9 cellular contexts compared by ENCODE assay signal in the genomic region with DNA sequence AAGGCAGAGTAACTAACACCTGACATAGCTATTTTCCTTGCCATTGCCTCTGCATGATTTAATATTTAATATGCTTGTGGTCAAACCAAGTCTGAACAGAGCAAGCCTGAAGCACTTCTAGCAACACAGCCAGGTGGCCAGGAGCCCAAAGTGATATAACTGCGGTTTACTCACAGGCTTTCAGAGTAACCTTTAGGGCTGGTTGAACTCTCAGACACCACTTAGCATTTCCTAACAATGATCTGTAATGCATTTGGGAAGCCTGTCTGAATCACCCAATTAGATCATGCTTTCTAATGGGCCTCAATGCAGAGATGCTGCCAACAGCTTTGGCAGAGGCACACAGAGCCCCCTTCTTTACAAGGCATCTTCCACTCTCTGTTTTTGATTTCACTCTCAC.
A peak's percentile ranks its signal among the peaks of the same experiment; 100 is the strongest.
DNase-seq lines count a peak whose midpoint lies in the region; ATAC-seq and TF ChIP-seq lines count a peak whose summit lies in the region.
"Had no signal": no experiment of that assay in that cellular context is flagged by ENCODE, and none has a peak within 500 bp of the region (broad histone marks: within the 10 kb centered on the region; RNA-seq: fewer than 3 reads in every experiment).

No MANE protein-coding gene starts in this region.

- no peaks in the 10 kb centered on the region for H3K27me3 ChIP-seq in IMR-90 (ENCODE audit: control insufficient read depth, insufficient read depth, low read length)
- H3K27me3 ChIP-seq in HAP-1 (ENCODE audit: low read depth) = no peaks in the 10 kb centered on the region

- peaks cover 14% of the 10 kb centered on the region for H3K4me1 ChIP-seq in IMR-90 (ENCODE audit: control insufficient read depth, insufficient read depth, low read length)
- H3K4me1 ChIP-seq in HAP-1 = no peaks in the 10 kb centered on the region

- no peak overlapping the region for H3K27ac ChIP-seq in IMR-90 (ENCODE audit: insufficient read depth, low read length)
- H3K27ac ChIP-seq: C4-2B had no signal

- POLR2A ChIA-PET in IMR-90 (lab: Charles Lee; ENCODE audit: unreplicated experiment) = no interaction called here

- peaks cover 8% of the 10 kb centered on the region; the same call in 1 of the 2 replicates for H3K9me1 ChIP-seq in IMR-90 (ENCODE audit: insufficient read depth, low read length)

- H2BK15ac ChIP-seq in IMR-90 (ENCODE audit: low read depth, low read length) = 0 out of 3 replicates have a peak overlapping the region, but pooled peaks have one; percentile 40

- H4K8ac ChIP-seq in IMR-90 (ENCODE audit: low read depth in 2 of 2, low read length in 2 of 2) = no peak overlapping the region

- no peak overlapping the region for H3K18ac ChIP-seq in IMR-90 (ENCODE audit: low read depth, low read length)

- TF ChIP-seq RAD21 in IMR-90 (IDR thresholded peaks at IDR 0.05; ENCODE audit: low read length) = no peak

- dilution Hi-C loops in IMR-90 (cut with HindIII; ENCODE audit: low sequenced_read_pairs, unreplicated experiment) = no loop called here

- BruUV-seq in IMR-90 (replicated peaks; lab: Mats Ljungman, UMichigan) = no TSS peak

- TF ChIP-seq CTCF in IMR-90 (conservative IDR thresholded peaks at IDR 0.05; ENCODE audit: low read depth, low read length) (no peak), epithelial cell of esophagus (IDR thresholded peaks at IDR 0.05; ENCODE audit: insufficient read depth, low read depth, low read length, missing control alignments) (no peak)

- peak overlapping the region; percentile 2; the same call in 1 of the 2 replicates for H2BK120ac ChIP-seq in IMR-90 (ENCODE audit: low read depth, low read length)

- H4K5ac ChIP-seq in IMR-90 (ENCODE audit: low read depth, low read length) = no peak overlapping the region; the same call in 1 of the 2 replicates

- H3K4me3 ChIP-seq in IMR-90 (ENCODE audit: insufficient read depth, low read depth, low read length) (no peak overlapping the region), epithelial cell of esophagus (ENCODE audit: low read length) (no peak overlapping the region), HAP-1 (no peak overlapping the region)

- no peaks in the 10 kb centered on the region for H4K20me1 ChIP-seq in IMR-90 (ENCODE audit: insufficient read depth, low read length)

- intact Hi-C loops in left cardiac atrium (cut with DNase I) (no loop called here), Right ventricle myocardium inferior (cut with DNase I) (no loop called here), IMR-90 (cut with micrococcal nuclease) (loop anchor here (2.0 kb wide), 1 partner anchor 185 kb away; no protein-coding TSS in a partner anchor)

- H3K4me2 ChIP-seq in IMR-90 (ENCODE audit: low read depth, low read length) = no peak overlapping the region

- ATAC-seq in left cardiac atrium (peak in 1 of 2 donors; percentile 85), Right ventricle myocardium inferior (no peak), IMR-90 (ENCODE audit: low read depth) (peak; percentile 62), GM21515 (IDR thresholded peaks at IDR 0.05; ENCODE audit: unreplicated experiment) (no peak)

- H3K23ac ChIP-seq in IMR-90 (ENCODE audit: low read depth, low read length) = no peak overlapping the region

- no peaks in the 10 kb centered on the region for H3K79me1 ChIP-seq in IMR-90 (ENCODE audit: low read depth in 1 of 2, low read length in 2 of 2)

- H3K9me3 ChIP-seq in IMR-90 (ENCODE audit: control insufficient read depth, insufficient read depth, low read length) (no peaks in the 10 kb centered on the region), HAP-1 (no peaks in the 10 kb centered on the region)

- CTCF ChIA-PET in IMR-90 (lab: Yijun Ruan, JAX) = no interaction called here

- no peak overlapping the region for H2BK20ac ChIP-seq in IMR-90 (ENCODE audit: low read depth, low read length)

- 0 out of 2 replicates have a peak overlapping the region, but pooled peaks have one; percentile 24 for H4K91ac ChIP-seq in IMR-90 (ENCODE audit: insufficient read depth, low read depth, low read length)

- peak overlapping the region; percentile 36; the same call in 1 of the 2 replicates for H3K4ac ChIP-seq in IMR-90 (ENCODE audit: low read depth, low read length)

- no peak for TF ChIP-seq POLR2A in IMR-90 (IDR thresholded peaks at IDR 0.05; ENCODE audit: low read depth, low read length)

- no peak overlapping the region for H3K56ac ChIP-seq in IMR-90 (ENCODE audit: extremely low read depth, insufficient read depth, low read length)

- no peaks in the 10 kb centered on the region for H3K36me3 ChIP-seq in IMR-90 (ENCODE audit: control insufficient read depth, insufficient read depth, low read length)
- H3K36me3 ChIP-seq in HAP-1 (replicated peaks) = no peaks in the 10 kb centered on the region

- H2AK5ac ChIP-seq in IMR-90 (ENCODE audit: low read depth, low read length) = peak overlapping the region; percentile 77; the same call in 1 of the 2 replicates

- DNase-seq in left cardiac atrium (peak; percentile 30), Right ventricle myocardium inferior (ENCODE audit: missing footprints) (no peak), IMR-90 (peak; percentile 92), epithelial cell of esophagus (ENCODE audit: low read depth) (peak; percentile 96), NCI-H1694 (lab: John Stamatoyannopoulos, UW) (no peak), HAP-1 (ENCODE audit: low spot score in 2 of 2) (no peak)
- DNase-seq in activated effector memory CD4-positive, alpha-beta T cell treated with Interleukin-2 at 50 U/mL for 16 hours = no peak

- no CpG with 5 or more reads among the region's 1 CpG for WGBS in IMR-90 (ENCODE audit: extremely low coverage in 2 of 2, insufficient read length in 1 of 2), 2 experiments

- no peak overlapping the region for H2AK9ac ChIP-seq in IMR-90 (replicated peaks; ENCODE audit: low read depth, low read length, poor library complexity)

- in situ Hi-C loops in IMR-90 (cut with MboI; ENCODE audit: low sequenced_read_pairs) = no loop called here
- in situ Hi-C loops in HAP-1 (cut with MboI; ENCODE audit: low sequenced_read_pairs) = no loop called here

- 0 out of 2 replicates have a peak overlapping the region, but pooled peaks have one; percentile 19 for H3K14ac ChIP-seq in IMR-90 (replicated peaks; ENCODE audit: low read depth, low read length)

- H2BK5ac ChIP-seq in IMR-90 (ENCODE audit: low read depth, low read length, poor library complexity, severe bottlenecking) = no peak overlapping the region

- H3K9ac ChIP-seq in IMR-90 (ENCODE audit: low read depth, low read length) = no peak overlapping the region

- peak overlapping the region; percentile 17 for H2AFZ ChIP-seq in IMR-90 (replicated peaks; ENCODE audit: low read length, poor library complexity)

TF ChIP-seq in IMR-90, 13 proteins besides CTCF, POLR2A, EP300 and RAD21:
- TF ChIP-seq, protein P1, sequence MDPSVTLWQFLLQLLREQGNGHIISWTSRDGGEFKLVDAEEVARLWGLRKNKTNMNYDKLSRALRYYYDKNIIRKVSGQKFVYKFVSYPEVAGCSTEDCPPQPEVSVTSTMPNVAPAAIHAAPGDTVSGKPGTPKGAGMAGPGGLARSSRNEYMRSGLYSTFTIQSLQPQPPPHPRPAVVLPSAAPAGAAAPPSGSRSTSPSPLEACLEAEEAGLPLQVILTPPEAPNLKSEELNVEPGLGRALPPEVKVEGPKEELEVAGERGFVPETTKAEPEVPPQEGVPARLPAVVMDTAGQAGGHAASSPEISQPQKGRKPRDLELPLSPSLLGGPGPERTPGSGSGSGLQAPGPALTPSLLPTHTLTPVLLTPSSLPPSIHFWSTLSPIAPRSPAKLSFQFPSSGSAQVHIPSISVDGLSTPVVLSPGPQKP (IDR thresholded peaks at IDR 0.05; ENCODE audit: borderline replicate concordance, low read depth, low read length) = no peak
- peak; percentile 38 for TF ChIP-seq BHLHE40 (IDR thresholded peaks at IDR 0.05; ENCODE audit: low read depth, low read length)
- TF ChIP-seq CEBPB (IDR thresholded peaks at IDR 0.05; ENCODE audit: low read depth, low read length) = peak; percentile 44
- 0 out of 2 replicates have a peak, but pooled peaks have one; percentile 20 for TF ChIP-seq MAZ (IDR thresholded peaks at IDR 0.05; ENCODE audit: borderline replicate concordance, low read depth, low read length)
- TF ChIP-seq SMC3 (IDR thresholded peaks at IDR 0.05; ENCODE audit: low read depth, low read length) = no peak
- TF ChIP-seq NFE2L2 (IDR thresholded peaks at IDR 0.05; ENCODE audit: low read depth, low read length) = no peak
- TF ChIP-seq RCOR1 (IDR thresholded peaks at IDR 0.05; ENCODE audit: insufficient replicate concordance, low read length) = peak; percentile 47
- no peak for TF ChIP-seq USF2 (IDR thresholded peaks at IDR 0.05; ENCODE audit: low read depth, low read length)
- no peak for TF ChIP-seq FOS (IDR thresholded peaks at IDR 0.05; ENCODE audit: low read depth, low read length)

Comparison
In these comparisons a context has a peak if more than half of its experiments do, and no peak if none do; other contexts are left out.
1. DNase-seq: peak in left cardiac atrium (single experiment), IMR-90 (single experiment) and epithelial cell of esophagus (single experiment); none in Right ventricle myocardium inferior (single experiment), NCI-H1694 (single experiment), activated effector memory CD4-positive, alpha-beta T cell treated with Interleukin-2 at 50 U/mL for 16 hours (single experiment) and HAP-1 (0 of 2).